1 cellular context compared by ENCODE assay signal in genomic region chr15:42010434-42010833, GRCh38.
TF ChIP-seq lines count a peak whose summit lies in the region.

No MANE protein-coding gene starts in this region.

TF ChIP-seq in HCT116, 20 proteins besides CTCF, POLR2A, EP300 and RAD21:
- TF ChIP-seq SRF (IDR thresholded peaks at IDR 0.05; ENCODE audit: low read depth) (no peak), JUND (IDR thresholded peaks at IDR 0.05) (peak; percentile 51), SP1 (IDR thresholded peaks at IDR 0.05; ENCODE audit: low read depth) (peak; percentile 31; the same call in 1 of the 2 replicates), EGR1 (IDR thresholded peaks at IDR 0.05; ENCODE audit: low read depth) (peak; percentile 38; the same call in 1 of the 2 replicates), FOSL1 (IDR thresholded peaks at IDR 0.05; ENCODE audit: low read depth) (peak; percentile 64)
